In genomic region chr6:156980515-156980914, GRCh38 we compare ENCODE assay signal across 12 cellular contexts.
DNase-seq lines count a peak whose midpoint lies in the region; ATAC-seq and TF ChIP-seq lines count a peak whose summit lies in the region.
"Had no signal": no experiment of that assay in that cellular context is flagged by ENCODE, and none has a peak within 500 bp of the region (broad histone marks: within the 10 kb centered on the region; RNA-seq: fewer than 3 reads in every experiment).

No MANE protein-coding gene starts in this region.

- no peak overlapping the region for H3K4me3 Mint-ChIP-seq in neural progenitor cell
- H3K4me3 Mint-ChIP-seq: activated B cell treated with CpG ODN at 0.5 μM for 24 hours had no signal

- intact Hi-C loops in A673 (cut with micrococcal nuclease; ENCODE audit: unreplicated experiment): no loop called here

- peaks cover 100% of the 10 kb centered on the region for H3K79me2 ChIP-seq in neural progenitor cell (ENCODE audit: low read depth)

- H3K9me3 ChIP-seq in SK-N-MC (ENCODE audit: low read depth, low read length): no peaks in the 10 kb centered on the region
- no peaks in the 10 kb centered on the region for H3K9me3 ChIP-seq in neural progenitor cell (ENCODE audit: low read depth)
- no peaks in the 10 kb centered on the region for H3K9me3 ChIP-seq in A673 (ENCODE audit: low read depth, low read length, poor library complexity, severe bottlenecking)

- no peak overlapping the region for H2AFZ ChIP-seq in neural progenitor cell (replicated peaks)

- POLR2A ChIA-PET in A673 (lab: Charles Lee; ENCODE audit: low non-redundant PET): no interaction called here

- H3K4me1 ChIP-seq in neural progenitor cell (peaks cover 35% of the 10 kb centered on the region), A673 (ENCODE audit: insufficient read depth, low read length, poor library complexity, severe bottlenecking) (peaks cover 18% of the 10 kb centered on the region)

- TF ChIP-seq CTCF in neural progenitor cell (IDR thresholded peaks at IDR 0.05) (no peak), A673 (conservative IDR thresholded peaks at IDR 0.05; ENCODE audit: low read depth, low read length) (no peak)

- H3K27me3 Mint-ChIP-seq in neural progenitor cell (ENCODE audit: insufficient read depth, low read depth): peaks cover 4% of the 10 kb centered on the region
- H3K27me3 Mint-ChIP-seq: activated B cell treated with CpG ODN at 0.5 μM for 24 hours had no signal

- no peaks in the 10 kb centered on the region for H3K27me3 ChIP-seq in neural progenitor cell
- no peaks in the 10 kb centered on the region for H3K27me3 ChIP-seq in A673 (replicated peaks; ENCODE audit: insufficient read depth, low read depth, low read length, poor library complexity)

- CTCF ChIA-PET in A673 (lab: Charles Lee): no interaction called here

- peak overlapping the region; percentile 51 for H3K27ac Mint-ChIP-seq in neural progenitor cell

- peaks cover 45% of the 10 kb centered on the region for H3K4me1 Mint-ChIP-seq in neural progenitor cell

- H3K4me2 ChIP-seq in neural progenitor cell: peak overlapping the region; percentile 8

- no peaks in the 10 kb centered on the region for H3K36me3 ChIP-seq in SK-N-MC (ENCODE audit: insufficient read depth, low read length)
- no peaks in the 10 kb centered on the region for H3K36me3 ChIP-seq in neural progenitor cell
- no peaks in the 10 kb centered on the region for H3K36me3 ChIP-seq in A673 (ENCODE audit: insufficient read depth, low read length, poor library complexity, severe bottlenecking)

- H3K27ac ChIP-seq in SK-N-MC (peak overlapping the region; percentile 58), neural progenitor cell (no peak overlapping the region), A673 (ENCODE audit: low read depth, low read length, poor library complexity, severe bottlenecking) (no peak overlapping the region)

- ATAC-seq in HG03108 (IDR thresholded peaks at IDR 0.05; ENCODE audit: unreplicated experiment) (no peak), GM21528 (IDR thresholded peaks at IDR 0.05; ENCODE audit: low FRiP score, unreplicated experiment) (no peak), HG03097 (IDR thresholded peaks at IDR 0.05; ENCODE audit: low FRiP score, unreplicated experiment) (no peak)

- H3K4me3 ChIP-seq in SK-N-MC: peak overlapping the region; percentile 62
- H3K4me3 ChIP-seq in neural progenitor cell: no peak overlapping the region
- no peak overlapping the region for H3K4me3 ChIP-seq in A673 (ENCODE audit: low read depth, low read length, poor library complexity, severe bottlenecking)

- H3K9ac ChIP-seq in SK-N-MC (ENCODE audit: insufficient read length): peak overlapping the region; percentile 42
- no peak overlapping the region for H3K9ac ChIP-seq in neural progenitor cell

- H3K36me3 Mint-ChIP-seq in neural progenitor cell: peaks cover 6% of the 10 kb centered on the region

- BruUV-seq in A673 (replicated peaks; lab: Mats Ljungman, UMichigan): no TSS peak

- H4K20me1 ChIP-seq in neural progenitor cell (ENCODE audit: low read depth): peaks cover 91% of the 10 kb centered on the region

- DNase-seq in H4 (ENCODE audit: low spot score) (peak; percentile 34), NCI-H2029 (lab: John Stamatoyannopoulos, UW) (peak; percentile 85), SK-N-MC (ENCODE audit: low read depth, low spot score) (no peak), neural progenitor cell (ENCODE audit: low spot score) (peak; percentile 52), A673 (ENCODE audit: low spot score) (no peak)
- DNase-seq: activated B cell treated with CpG ODN at 0.5 μM for 24 hours; activated naive CD4-positive, alpha-beta T cell treated with anti-CD3 and anti-CD28 coated beads, Interleukin-2, amount 50 U/mL, for 16 hours; hippocampal formation; stimulated activated CD4-positive, alpha-beta T cell treated with anti-CD3 and anti-CD28 coated beads, Interleukin-4, amount 100 ng/mL, for 1 hour had no signal

- H3K9me3 Mint-ChIP-seq in neural progenitor cell: peaks cover 7% of the 10 kb centered on the region
- H3K9me3 Mint-ChIP-seq: activated B cell treated with CpG ODN at 0.5 μM for 24 hours had no signal

- H3F3A ChIP-seq in neural progenitor cell (ENCODE audit: low read depth): no peaks in the 10 kb centered on the region

Comparison
In these comparisons a context has a peak if more than half of its experiments do, and no peak if none do; other contexts are left out.
1. DNase-seq: peak in H4 (single experiment), NCI-H2029 (single experiment) and neural progenitor cell (single experiment); none in SK-N-MC (single experiment) and A673 (single experiment).